ENCODE assay signal across 8 cellular contexts in genomic region chr4:95714571-95714970, GRCh38.
"Had no signal": no experiment of that assay in that cellular context is flagged by ENCODE, and none has a peak within 500 bp of the region (broad histone marks: within the 10 kb centered on the region; RNA-seq: fewer than 3 reads in every experiment).

No MANE protein-coding gene starts in this region.

- H3K27ac ChIP-seq: GM23248 had no signal

- H2AFZ ChIP-seq: GM23248 had no signal

- DNase-seq: GM23248, GOT3, H7, H9, HCEC 1CT, HFFc6 had no signal

- H3K4me3 Mint-ChIP-seq: H9, HFFc6 had no signal

- H3K4me3 ChIP-seq: GM23248, HAP-1 had no signal

- ATAC-seq: HCT116 had no signal

- H3K27ac Mint-ChIP-seq: HFFc6 had no signal

- H3K4me1 Mint-ChIP-seq: H9 had no signal

- H3K36me3 ChIP-seq: HAP-1 had no signal

- H3K4me1 ChIP-seq: HAP-1 had no signal
